Comparison of ENCODE assay signal across 8 cellular contexts in genomic region chr3:48556796-48557626, GRCh38. TPM values are rescaled to one million over a fixed set of nuclear protein-coding genes. Genes with fewer than 3 reads are reported as not detected.
DNase-seq lines count a peak whose midpoint lies in the region; ATAC-seq lines count a peak whose summit lies in the region.

PFKFB4 (minus strand) TSS chr3:48556803; CDS start chr3:48556777, 26 bp downstream.

- H3K4me1 ChIP-seq in rectal smooth muscle tissue (ENCODE audit: control insufficient read depth, insufficient read depth, low read length): peaks cover 10% of the 10 kb centered on the region
- peaks cover 0 to 3% of the 10 kb centered on the region in 2 donors for H3K4me1 ChIP-seq in aorta (ENCODE audit: control insufficient read depth in 1 of 2, insufficient read depth in 2 of 2, low read length in 2 of 2)

- WGBS in aorta, 2 donors: 0 to 1% methylated on average over 50 to 53 of the region's 53 CpGs

- peak; percentile 96 for DNase-seq in NCI-H2029 (lab: John Stamatoyannopoulos, UW)
- DNase-seq in T1000 (lab: John Stamatoyannopoulos, UW): peak; percentile 99
- DNase-seq in astrocyte of the hippocampus (ENCODE audit: low read depth, low spot score): peak; percentile 99
- DNase-seq in hepatic stellate cell (ENCODE audit: low spot score): peak; percentile 100
- DNase-seq in aorta: peak; percentile 99 to 100

- intact Hi-C loops in aorta (cut with DNase I): loop anchor here in 1 of 2 donors (5.0 kb wide), 1 partner anchor 40 kb away; the partner anchor contains the start of gene COL7A1

- H3K36me3 ChIP-seq in rectal smooth muscle tissue (ENCODE audit: control insufficient read depth, insufficient read depth, low read length) (no peaks in the 10 kb centered on the region), aorta (ENCODE audit: control insufficient read depth in 1 of 2, insufficient read depth in 2 of 2, low read length in 1 of 2) (no peaks in the 10 kb centered on the region)

- H3K27me3 ChIP-seq in rectal smooth muscle tissue (ENCODE audit: control insufficient read depth, insufficient read depth, low read length) (no peaks in the 10 kb centered on the region), aorta (ENCODE audit: control insufficient read depth in 1 of 2, insufficient read depth in 2 of 2, low read length in 1 of 2) (no peaks in the 10 kb centered on the region)

- H3K4me3 ChIP-seq in rectal smooth muscle tissue (ENCODE audit: low read length): peak within 1 kb of the TSS; percentile 89
- peak within 1 kb of the TSS; percentile 12 to 59 for H3K4me3 ChIP-seq in aorta (ENCODE audit: low read length in 2 of 2)

- no peaks in the 10 kb centered on the region for H3K9me3 ChIP-seq in aorta (ENCODE audit: control insufficient read depth, low read length)

- H3K27ac ChIP-seq in rectal smooth muscle tissue (ENCODE audit: low read depth, low read length) (peak within 1 kb of the TSS; percentile 74), aorta (ENCODE audit: low read depth in 1 of 2, low read length in 2 of 2) (peak within 1 kb of the TSS in 1 of 2 donors; percentile 29)

- ATAC-seq in GM18508 (IDR thresholded peaks at IDR 0.05; ENCODE audit: insufficient read depth, unreplicated experiment): peak; percentile 66
- ATAC-seq in HG02981 (IDR thresholded peaks at IDR 0.05; ENCODE audit: unreplicated experiment): peak; percentile 83
- peak; percentile 95 for ATAC-seq in aorta (ENCODE audit: low FRiP score)

- peak within 1 kb of the TSS; percentile 30 for H3K9ac ChIP-seq in rectal smooth muscle tissue (ENCODE audit: low read length)

RNA-seq across cellular contexts. Expression of gene PFKFB4, which starts in this region (rescaled TPM):
- total RNA-seq in aorta: 10 to 100 TPM in 1 of 2 donors, 1 to 10 TPM in 1; 7.2 to 14.6 TPM
- polyA plus RNA-seq in aorta: 1 to 10 TPM; 2.8 to 5.6 TPM
